8 cellular contexts compared by ENCODE assay signal in the genomic region with DNA sequence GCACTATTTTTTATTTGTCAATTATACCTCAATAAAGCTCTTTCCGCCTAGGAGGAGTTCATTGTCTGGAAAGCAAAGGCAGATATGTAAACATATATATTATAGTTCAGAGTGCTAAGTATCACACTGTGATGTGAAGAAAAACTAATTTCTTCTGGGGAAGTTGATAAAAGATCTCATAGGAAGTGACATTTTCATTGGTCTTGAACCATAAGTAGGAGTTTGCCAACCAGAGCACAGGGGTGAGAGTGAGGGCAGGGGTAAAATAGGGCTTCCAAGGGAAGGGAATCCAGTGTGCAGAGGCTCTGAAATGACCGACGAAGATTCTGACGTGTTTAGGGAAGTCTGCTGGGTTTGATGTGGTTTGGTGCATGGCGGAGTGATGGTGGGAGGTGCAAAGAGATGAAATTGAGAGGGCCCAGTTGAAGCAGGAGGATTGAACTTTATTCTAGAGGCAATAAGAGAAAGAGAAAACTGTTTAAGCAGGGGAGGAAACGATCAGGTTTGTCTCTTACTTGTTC. TPM values are rescaled to one million over a fixed set of nuclear protein-coding genes. Genes with fewer than 3 reads are reported as not detected.
DNase-seq lines count a peak whose midpoint lies in the region; ATAC-seq and TF ChIP-seq lines count a peak whose summit lies in the region.

No MANE protein-coding gene starts in this region.

- H3K27me3 ChIP-seq in dorsolateral prefrontal cortex (no peaks in the 10 kb centered on the region), mucosa of rectum (ENCODE audit: control insufficient read depth in 2 of 2, insufficient read depth in 2 of 2, low read length in 2 of 2) (no peaks in the 10 kb centered on the region), stomach (no peaks in the 10 kb centered on the region)

- peak overlapping the region; percentile 68 to 100 (median 92) for H3K4me3 ChIP-seq in dorsolateral prefrontal cortex
- peak overlapping the region; percentile 88 to 98 for H3K4me3 ChIP-seq in mucosa of rectum (ENCODE audit: low read length in 2 of 2)
- H3K4me3 ChIP-seq in stomach = peak overlapping the region; percentile 71 to 82 (median 78)

- TF ChIP-seq EP300 in stomach (IDR thresholded peaks at IDR 0.05) = no peak

- no peak for TF ChIP-seq POLR2A in stomach (IDR thresholded peaks at IDR 0.05)

- DNase-seq in AG08395 (ENCODE audit: low spot score) = peak; percentile 26
- peak; percentile 68 for DNase-seq in KBM-7
- peak; percentile 36 for DNase-seq in activated CD4-positive, CD25-positive, alpha-beta regulatory T cell treated with anti-CD3 and anti-CD28 coated beads, Interleukin-2, amount 50 U/mL, for 72 hours
- peak in 2 of 10 donors; percentile 11 to 23 for DNase-seq in dorsolateral prefrontal cortex
- no peak for DNase-seq in stomach
- no peak for DNase-seq in NK-92 (lab: John Stamatoyannopoulos, UW; ENCODE audit: unreplicated experiment)

- in situ Hi-C loops in KBM-7 (cut with MboI; ENCODE audit: low pct_unique_long_range_greater_than_20kb, low sequenced_read_pairs) = no loop called here

- WGBS in stomach, 5 donors = 13 to 15% (median 14%) methylated on average over 6 of the region's 6 CpGs

- H3K4me1 ChIP-seq in mucosa of rectum (ENCODE audit: control insufficient read depth in 2 of 2, insufficient read depth in 2 of 2, low read length in 2 of 2) = peaks cover 16% of the 10 kb centered on the region in 2 donors
- H3K4me1 ChIP-seq in stomach = peaks cover 12 to 39% (median 24%) of the 10 kb centered on the region in 4 donors

- TF ChIP-seq CTCF in dorsolateral prefrontal cortex (IDR thresholded peaks at IDR 0.05 in 54 of 56, conservative IDR thresholded peaks at IDR 0.05 in 2 of 56; ENCODE audit: low read depth in 1 of 56, partially characterized antibody in 56 of 56) = no peak
- TF ChIP-seq CTCF in stomach (IDR thresholded peaks at IDR 0.05) = no peak

- intact Hi-C loops in dorsolateral prefrontal cortex (cut with DNase I) = loop anchor here in 1 of 2 donors (2.0 kb wide), 1 partner anchor 15 kb away; no protein-coding TSS in a partner anchor
- intact Hi-C loops in stomach (cut with DNase I; ENCODE audit: low total_unique reads) = no loop called here

- peak; percentile 28 for ATAC-seq in GM19328 (IDR thresholded peaks at IDR 0.05; ENCODE audit: unreplicated experiment)

- H3K9ac ChIP-seq in mucosa of rectum (ENCODE audit: low read depth in 1 of 2, low read length in 2 of 2) = peak overlapping the region; percentile 75

- H3K36me3 ChIP-seq in mucosa of rectum (ENCODE audit: control insufficient read depth in 2 of 2, insufficient read depth in 2 of 2, low read length in 2 of 2) = no peaks in the 10 kb centered on the region
- no peaks in the 10 kb centered on the region for H3K36me3 ChIP-seq in stomach

- H3K9me3 ChIP-seq in mucosa of rectum (ENCODE audit: control insufficient read depth in 2 of 2, low read length in 2 of 2) (no peaks in the 10 kb centered on the region), stomach (no peaks in the 10 kb centered on the region)

- H3K27ac ChIP-seq in dorsolateral prefrontal cortex = peak overlapping the region; percentile 26 to 95 (median 87)
- peak overlapping the region; percentile 81 to 82 for H3K27ac ChIP-seq in mucosa of rectum (ENCODE audit: low read depth in 2 of 2, low read length in 2 of 2)
- H3K27ac ChIP-seq in stomach = peak overlapping the region; percentile 81 to 91 (median 87)

RNA-seq across cellular contexts. Expression of a gene that starts 0.8 kb away (rescaled TPM):
- 10 to 100 TPM in 119 of 120 experiments, 1 to 10 TPM in 1; 9.9 to 19.8 (median 13.9) TPM for total RNA-seq in dorsolateral prefrontal cortex
- total RNA-seq in stomach = 10 to 100 TPM in 4 of 5 donors, 1 to 10 TPM in 1; 8.7 to 30.7 (median 16.3) TPM
- 10 to 100 TPM; 11.0 to 17.3 (median 16.0) TPM for polyA plus RNA-seq in stomach

Comparison
In these comparisons a context has a peak if more than half of its experiments do, and no peak if none do; other contexts are left out.
1. DNase-seq: peak in AG08395 (single experiment), KBM-7 (single experiment) and activated CD4-positive, CD25-positive, alpha-beta regulatory T cell treated with anti-CD3 and anti-CD28 coated beads, Interleukin-2, amount 50 U/mL, for 72 hours (single experiment); none in stomach (single experiment) and NK-92 (single experiment).
2. Peak in every context shown above with its lines, with median percentiles within 50 percentile points of each other: H3K27ac ChIP-seq and H3K4me3 ChIP-seq.